In the genomic region with DNA sequence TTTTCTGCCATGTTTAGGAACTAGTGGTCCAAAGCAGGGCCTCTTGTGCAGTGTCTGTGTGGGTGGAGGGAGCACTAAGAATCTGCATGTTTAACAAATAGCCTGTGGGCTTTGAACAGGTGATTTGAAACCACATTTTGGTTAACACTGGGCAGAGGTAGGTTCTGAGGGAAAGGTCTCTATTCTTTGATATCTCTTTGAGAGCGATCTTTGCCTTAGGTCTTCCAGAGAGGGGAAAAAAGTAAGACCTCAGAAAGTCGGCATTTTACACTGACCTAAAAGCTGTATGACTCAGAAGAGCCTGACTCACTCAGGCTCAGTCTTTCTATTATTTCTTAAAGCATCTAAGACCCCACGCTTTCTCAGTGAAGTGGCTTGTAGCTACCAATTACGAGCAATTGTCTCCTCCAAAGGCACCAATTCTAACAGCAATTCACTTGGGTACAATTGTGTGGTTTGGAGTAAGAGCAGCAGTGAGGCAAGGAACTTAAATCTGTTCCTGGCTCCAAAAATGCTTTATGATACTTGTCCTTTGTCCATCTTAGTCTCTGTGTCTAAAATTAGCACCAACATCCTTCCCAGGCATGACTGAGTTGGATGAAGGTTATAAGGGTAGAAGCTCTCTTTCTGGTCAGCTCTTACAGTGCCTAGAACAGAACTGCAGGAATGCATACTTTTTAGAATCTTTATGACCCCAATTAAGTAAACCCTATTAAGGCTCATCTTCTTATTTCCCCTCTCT, we compare ENCODE assay signal across 7 cellular contexts. TPM values are rescaled to one million over a fixed set of nuclear protein-coding genes. Genes with fewer than 3 reads are reported as not detected.
DNase-seq lines count a peak whose midpoint lies in the region; ATAC-seq and TF ChIP-seq lines count a peak whose summit lies in the region.
"Had no signal": no experiment of that assay in that cellular context is flagged by ENCODE, and none has a peak within 500 bp of the region (broad histone marks: within the 10 kb centered on the region; RNA-seq: fewer than 3 reads in every experiment).

No MANE protein-coding gene starts in this region.

- TF ChIP-seq POLR2A in uterus (IDR thresholded peaks at IDR 0.05) = no peak

- peak; percentile 93 to 96 for ATAC-seq in activated naive CD4-positive, alpha-beta T cell treated with anti-CD3 and anti-CD28 coated beads, Interleukin-2, amount 50 U/mL, for 72 hours
- ATAC-seq in HG02642 (IDR thresholded peaks at IDR 0.05; ENCODE audit: poor library complexity, unreplicated experiment) = no peak

- H3K4me3 ChIP-seq in cardiac muscle cell = no peak overlapping the region
- no peak overlapping the region for H3K4me3 ChIP-seq in uterus
- no peak overlapping the region for H3K4me3 ChIP-seq in SJCRH30

- H3K36me3 ChIP-seq in cardiac muscle cell (peaks cover 61% of the 10 kb centered on the region), uterus (no peaks in the 10 kb centered on the region), SJCRH30 (peaks cover 35% of the 10 kb centered on the region)

- no peak for TF ChIP-seq CTCF in cardiac muscle cell (IDR thresholded peaks at IDR 0.05; ENCODE audit: low read depth, low read length)
- no peak for TF ChIP-seq CTCF in uterus (IDR thresholded peaks at IDR 0.05)

- H3K9me3 ChIP-seq in cardiac muscle cell (ENCODE audit: low read depth) = no peaks in the 10 kb centered on the region
- no peaks in the 10 kb centered on the region for H3K9me3 ChIP-seq in uterus
- H3K9me3 ChIP-seq in SJCRH30 (replicated peaks) = no peaks in the 10 kb centered on the region

- DNase-seq in activated naive CD4-positive, alpha-beta T cell treated with anti-CD3 and anti-CD28 coated beads, Interleukin-2, amount 50 U/mL, for 72 hours (ENCODE audit: low spot score in 2 of 2) = peak in 1 of 2 donors; percentile 21
- no peak for DNase-seq in activated naive CD4-positive, alpha-beta T cell (lab: John Stamatoyannopoulos, UW)
- DNase-seq in cardiac muscle cell (ENCODE audit: low read depth in 1 of 2, low spot score in 1 of 2) (peak; percentile 4 to 56), uterus (no peak), SJCRH30 (no peak)
- DNase-seq: DND-41 had no signal

- H3K27ac ChIP-seq in cardiac muscle cell (peak overlapping the region; percentile 74), uterus (peak overlapping the region; percentile 43 to 68), SJCRH30 (no peak overlapping the region)

- peak overlapping the region; percentile 58 to 59 for H3K27ac Mint-ChIP-seq in activated naive CD4-positive, alpha-beta T cell treated with anti-CD3 and anti-CD28 coated beads, Interleukin-2, amount 50 U/mL, for 72 hours

- H3K4me1 ChIP-seq in cardiac muscle cell (ENCODE audit: low read depth) = peaks cover 9% of the 10 kb centered on the region
- peaks cover 0 to 17% of the 10 kb centered on the region in 2 donors for H3K4me1 ChIP-seq in uterus
- peaks cover 7% of the 10 kb centered on the region; the same call in 1 of the 2 replicates for H3K4me1 ChIP-seq in SJCRH30

- intact Hi-C loops in uterus (cut with DNase I; ENCODE audit: low total_unique reads) = no loop called here

- H3K27me3 ChIP-seq in cardiac muscle cell (no peaks in the 10 kb centered on the region), uterus (no peaks in the 10 kb centered on the region), SJCRH30 (no peaks in the 10 kb centered on the region)

- H3K36me3 Mint-ChIP-seq in activated naive CD4-positive, alpha-beta T cell treated with anti-CD3 and anti-CD28 coated beads, Interleukin-2, amount 50 U/mL, for 72 hours = peaks cover 11 to 18% of the 10 kb centered on the region in 2 donors

- H3K9me3 Mint-ChIP-seq in activated naive CD4-positive, alpha-beta T cell treated with anti-CD3 and anti-CD28 coated beads, Interleukin-2, amount 50 U/mL, for 72 hours = no peaks in the 10 kb centered on the region

RNA-seq across cellular contexts. Expression of a gene that starts 8.8 kb away (rescaled TPM):
- 10 to 100 TPM; 40.1 to 63.7 TPM for total RNA-seq in activated naive CD4-positive, alpha-beta T cell treated with anti-CD3 and anti-CD28 coated beads, Interleukin-2, amount 50 U/mL, for 72 hours
- 57.3 and 69.5 TPM in 2 replicates for total RNA-seq in cardiac muscle cell
- polyA plus RNA-seq in cardiac muscle cell = 76.7 and 92.9 TPM in 2 replicates
- total RNA-seq in uterus = 10 to 100 TPM; 27.3 to 41.9 (median 35.5) TPM
- total RNA-seq in SJCRH30 (2014; rRNA removed; shearing (Covaris generic)) = 56.8 and 64.7 TPM in 2 replicates

RNA-seq across cellular contexts. Expression of a gene that starts 39.7 kb away (rescaled TPM):
- total RNA-seq in activated naive CD4-positive, alpha-beta T cell treated with anti-CD3 and anti-CD28 coated beads, Interleukin-2, amount 50 U/mL, for 72 hours = 10 to 100 TPM; 28.7 to 32.9 TPM
- total RNA-seq in cardiac muscle cell = 13.6 and 21.7 TPM in 2 replicates
- polyA plus RNA-seq in cardiac muscle cell = 24.4 and 30.8 TPM in 2 replicates
- total RNA-seq in uterus = 10 to 100 TPM; 16.4 to 83.4 (median 50.1) TPM
- 6.9 and 9.3 TPM in 2 replicates for total RNA-seq in SJCRH30 (2014; rRNA removed; shearing (Covaris generic))

RNA-seq across cellular contexts. Expression of a gene that starts 52.3 kb away (rescaled TPM):
- 10 to 100 TPM; 33.9 to 58.6 TPM for total RNA-seq in activated naive CD4-positive, alpha-beta T cell treated with anti-CD3 and anti-CD28 coated beads, Interleukin-2, amount 50 U/mL, for 72 hours
- total RNA-seq in cardiac muscle cell = 28.7 and 41.3 TPM in 2 replicates
- 61.5 and 86.7 TPM in 2 replicates for polyA plus RNA-seq in cardiac muscle cell
- total RNA-seq in uterus = 10 to 100 TPM; 11.8 to 30.6 (median 21.4) TPM
- total RNA-seq in SJCRH30 (2014; rRNA removed; shearing (Covaris generic)) = 31.9 and 43.1 TPM in 2 replicates

RNA-seq across cellular contexts. Expression of a gene that starts 56.1 kb away (rescaled TPM):
- under 1 TPM in 1 of 2 donors, not detected in 1; 0.46 TPM for total RNA-seq in activated naive CD4-positive, alpha-beta T cell treated with anti-CD3 and anti-CD28 coated beads, Interleukin-2, amount 50 U/mL, for 72 hours
- total RNA-seq in cardiac muscle cell (14.2 and 18.1 TPM in 2 replicates), uterus (10 to 100 TPM in 2 of 4 donors, 1 to 10 TPM in 2; 2.7 to 32.4 (median 15.4) TPM)
- polyA plus RNA-seq in cardiac muscle cell = 23.5 and 24.6 TPM in 2 replicates
- 115 and 120 TPM in 2 replicates for total RNA-seq in SJCRH30 (2014; rRNA removed; shearing (Covaris generic))

RNA-seq across cellular contexts. Expression of a gene that starts 57.9 kb away (rescaled TPM):
- 1 to 10 TPM; 1.5 to 1.8 TPM for total RNA-seq in activated naive CD4-positive, alpha-beta T cell treated with anti-CD3 and anti-CD28 coated beads, Interleukin-2, amount 50 U/mL, for 72 hours
- total RNA-seq in cardiac muscle cell (2.5 and 8.2 TPM in 2 replicates), uterus (1 to 10 TPM in 2 of 4 donors, under 1 TPM in 1, not detected in 1; 0.26 to 4.7 (median 2.4) TPM)
- polyA plus RNA-seq in cardiac muscle cell = 7.7 and 9.8 TPM in 2 replicates
- total RNA-seq in SJCRH30 (2014; rRNA removed; shearing (Covaris generic)) = not detected in 2 replicates

Comparison
In these comparisons a context has a peak if more than half of its experiments do, and no peak if none do; other contexts are left out.
1. DNase-seq: peak in cardiac muscle cell (2 of 2); none in activated naive CD4-positive, alpha-beta T cell (0 of 4), uterus (0 of 2) and SJCRH30 (0 of 2).